In the genomic region with DNA sequence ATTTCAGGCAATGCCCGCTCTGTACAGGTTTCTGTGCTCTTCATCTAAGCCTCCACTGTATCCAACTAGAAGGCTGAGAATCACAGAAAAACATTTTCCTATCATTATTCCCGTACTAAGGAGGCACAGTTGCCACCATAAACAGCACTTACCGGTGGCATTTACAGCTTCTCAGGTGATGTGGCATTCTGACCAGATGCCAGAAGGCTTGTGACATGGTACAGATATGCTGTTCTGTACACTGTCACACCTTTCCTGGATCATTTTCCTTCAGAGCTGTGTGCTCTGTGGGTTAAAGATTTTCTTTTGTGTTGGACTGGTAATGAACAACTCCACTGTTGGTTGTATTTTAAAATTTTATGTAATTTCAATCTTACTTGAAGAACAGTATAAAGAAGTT, we compare ENCODE assay signal across 38 cellular contexts.
"Had no signal": no experiment of that assay in that cellular context is flagged by ENCODE, and none has a peak within 500 bp of the region (broad histone marks: within the 10 kb centered on the region; RNA-seq: fewer than 3 reads in every experiment).

No MANE protein-coding gene starts in this region.

- ATAC-seq: activated CD8-positive, alpha-beta memory T cell treated with anti-CD3 and anti-CD28 coated beads, Interleukin-2, amount 10 ng/mL, durations not matched to agents 7 days and 5 days; activated naive CD8-positive, alpha-beta T cell treated with anti-CD3 and anti-CD28 coated beads, Interleukin-2, amount 50 U/mL, for 24 hours; Right ventricle myocardium inferior had no signal

- H3K4me3 ChIP-seq: PC-9 had no signal

- H3K4me3 Mint-ChIP-seq: activated CD4-positive, alpha-beta memory T cell treated with anti-CD3 and anti-CD28 coated beads, Interleukin-2, amount 10 ng/mL, durations not matched to agents 7 days and 5 days; activated CD8-positive, alpha-beta memory T cell treated with anti-CD3 and anti-CD28 coated beads, Interleukin-2, amount 10 ng/mL, durations not matched to agents 7 days and 5 days; activated naive CD4-positive, alpha-beta T cell treated with anti-CD3 and anti-CD28 coated beads, Interleukin-2, amount 10 ng/mL, durations not matched to agents 7 days and 5 days; activated naive CD8-positive, alpha-beta T cell; activated naive CD8-positive, alpha-beta T cell treated with anti-CD3 and anti-CD28 coated beads, Interleukin-2, amount 50 U/mL, for 24 hours; brain had no signal

- H3K27ac Mint-ChIP-seq: activated CD4-positive, alpha-beta memory T cell treated with anti-CD3 and anti-CD28 coated beads, Interleukin-2, amount 10 ng/mL, durations not matched to agents 7 days and 5 days; activated CD8-positive, alpha-beta memory T cell treated with anti-CD3 and anti-CD28 coated beads, Interleukin-2, amount 10 ng/mL, durations not matched to agents 7 days and 5 days; activated naive CD4-positive, alpha-beta T cell treated with anti-CD3 and anti-CD28 coated beads, Interleukin-2, amount 10 ng/mL, durations not matched to agents 7 days and 5 days; activated naive CD8-positive, alpha-beta T cell; activated naive CD8-positive, alpha-beta T cell treated with anti-CD3 and anti-CD28 coated beads, Interleukin-2, amount 50 U/mL, for 24 hours; brain had no signal

- H3K27ac ChIP-seq: PC-9, RWPE1, WERI-Rb-1 had no signal

- H3K4me2 ChIP-seq: PC-9 had no signal

- DNase-seq: activated CD4-positive, alpha-beta memory T cell treated with anti-CD3 and anti-CD28 coated beads, Interleukin-2, amount 10 ng/mL, durations not matched to agents 7 days and 5 days; activated CD4-positive, alpha-beta T cell treated with anti-CD3 and anti-CD28 coated beads for 1 hour; activated CD4-positive, alpha-beta T cell treated with anti-CD3 and anti-CD28 coated beads for 48 hours; activated CD4-positive, CD25-positive, alpha-beta regulatory T cell; activated CD8-positive, alpha-beta memory T cell treated with anti-CD3 and anti-CD28 coated beads for 24 hours; activated CD8-positive, alpha-beta memory T cell treated with anti-CD3 and anti-CD28 coated beads, Interleukin-2, amount 10 ng/mL, durations not matched to agents 7 days and 5 days; activated CD8-positive, alpha-beta memory T cell treated with anti-CD3 and anti-CD28 coated beads, Interleukin-2, amount 50 U/mL, for 48 hours; activated effector memory CD4-positive, alpha-beta T cell treated with Interleukin-2 at 50 U/mL for 16 hours; activated naive CD4-positive, alpha-beta T cell treated with anti-CD3 and anti-CD28 coated beads, Interleukin-2, amount 10 ng/mL, durations not matched to agents 7 days and 5 days; activated naive CD8-positive, alpha-beta T cell treated with anti-CD3 and anti-CD28 coated beads, Interleukin-2, amount 50 U/mL, for 24 hours; activated T-cell treated with anti-CD3 and anti-CD28 coated beads, Interleukin-2, amount 50 U/mL, for 48 hours; anterior cingulate cortex; caudate nucleus; Kasumi-1; KG1; MM.1S; MV-4-11; NCI-H1092; NCI-H1436 treated with DMSO at 0.1 percent for 48 hours; NCI-H1694 treated with DMSO at 0.1 percent for 48 hours; NCI-H2029; NCI-H2107; NCI-H2171; NCI-H510A; NCI-H526; NCI-H748 treated with DMSO at 0.1 percent for 48 hours; NK-92 treated with Interleukin-12 subunit alpha and Interleukin-12 subunit beta, amount 100 ng/mL, for 24 hours; PC-9; SIG-M5; SW 1271; T-helper 1 cell; T-helper 2 cell; T-helper 9 cell; WERI-Rb-1 had no signal

- H3K27me3 Mint-ChIP-seq: activated CD4-positive, alpha-beta memory T cell treated with anti-CD3 and anti-CD28 coated beads, Interleukin-2, amount 10 ng/mL, durations not matched to agents 7 days and 5 days; activated CD8-positive, alpha-beta memory T cell treated with anti-CD3 and anti-CD28 coated beads, Interleukin-2, amount 10 ng/mL, durations not matched to agents 7 days and 5 days; activated naive CD8-positive, alpha-beta T cell; activated naive CD8-positive, alpha-beta T cell treated with anti-CD3 and anti-CD28 coated beads, Interleukin-2, amount 50 U/mL, for 24 hours had no signal

- H3K36me3 Mint-ChIP-seq: activated naive CD4-positive, alpha-beta T cell treated with anti-CD3 and anti-CD28 coated beads, Interleukin-2, amount 10 ng/mL, durations not matched to agents 7 days and 5 days; activated naive CD8-positive, alpha-beta T cell; brain had no signal

- H2AFZ ChIP-seq: PC-9 had no signal

- H3K9me3 Mint-ChIP-seq: activated CD4-positive, alpha-beta memory T cell treated with anti-CD3 and anti-CD28 coated beads, Interleukin-2, amount 10 ng/mL, durations not matched to agents 7 days and 5 days; activated naive CD4-positive, alpha-beta T cell treated with anti-CD3 and anti-CD28 coated beads, Interleukin-2, amount 10 ng/mL, durations not matched to agents 7 days and 5 days; activated naive CD8-positive, alpha-beta T cell treated with anti-CD3 and anti-CD28 coated beads, Interleukin-2, amount 50 U/mL, for 24 hours had no signal
